Comparison of ENCODE assay signal across 9 cellular contexts in the genomic region with DNA sequence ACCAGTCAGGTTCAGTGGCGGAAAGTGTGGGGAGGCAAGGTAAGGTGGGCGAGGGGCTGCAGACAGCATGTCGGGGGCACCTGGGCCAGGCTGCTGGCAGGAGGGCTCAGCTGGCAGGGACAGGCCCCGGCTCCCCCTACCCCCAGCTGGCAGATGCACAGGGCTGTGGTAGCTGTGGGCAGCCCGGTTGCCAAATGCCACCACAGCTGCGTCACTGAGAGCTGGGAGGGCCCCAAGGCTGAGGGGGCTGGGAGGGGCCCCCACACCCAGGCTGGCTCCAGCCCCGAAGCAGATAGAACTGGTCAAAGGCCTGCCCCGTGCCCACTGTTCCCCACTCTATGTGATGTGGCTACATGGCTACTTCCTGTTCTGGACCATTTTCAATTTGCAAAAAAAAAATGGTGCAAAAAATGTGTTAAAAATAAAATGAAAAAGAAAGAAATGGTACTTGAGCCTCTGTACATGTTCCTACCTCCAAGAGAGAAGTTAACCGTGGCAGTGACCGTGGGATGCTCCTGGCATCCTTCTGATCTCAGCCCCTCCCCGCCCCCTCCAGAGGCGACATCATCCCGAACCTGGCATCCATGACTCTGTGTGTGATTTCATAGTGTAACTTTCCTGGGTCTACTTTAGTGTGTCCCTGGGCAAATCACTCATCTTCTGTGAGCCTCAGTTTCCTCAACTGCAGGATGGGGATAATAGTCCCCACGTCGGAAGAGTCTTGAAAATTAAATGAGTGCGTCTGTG.
DNase-seq lines count a peak whose midpoint lies in the region; ATAC-seq and TF ChIP-seq lines count a peak whose summit lies in the region.
"Had no signal": no experiment of that assay in that cellular context is flagged by ENCODE, and none has a peak within 500 bp of the region (broad histone marks: within the 10 kb centered on the region; RNA-seq: fewer than 3 reads in every experiment).

No MANE protein-coding gene starts in this region.

- peaks cover 23% of the 10 kb centered on the region for H3K27me3 Mint-ChIP-seq in CD4-positive, alpha-beta T cell
- peaks cover 0 to 11% of the 10 kb centered on the region in 2 donors for H3K27me3 Mint-ChIP-seq in effector memory CD8-positive, alpha-beta T cell

- peak; percentile 48 for ATAC-seq in CD4-positive, alpha-beta T cell (ENCODE audit: poor library complexity)
- ATAC-seq in effector memory CD8-positive, alpha-beta T cell (replicated peaks), result peak; percentile 93
- no peak for ATAC-seq in gastrocnemius medialis

- no peak overlapping the region for H3K4me3 Mint-ChIP-seq in CD4-positive, alpha-beta T cell
- peak overlapping the region; percentile 21 to 37 for H3K4me3 Mint-ChIP-seq in effector memory CD8-positive, alpha-beta T cell

- peaks cover 17% of the 10 kb centered on the region for H3K27me3 ChIP-seq in CD4-positive, alpha-beta T cell (ENCODE audit: control insufficient read depth, insufficient read depth, low read length)
- no peaks in the 10 kb centered on the region for H3K27me3 ChIP-seq in gastrocnemius medialis

- H3K4me3 ChIP-seq in gastrocnemius medialis, result no peak overlapping the region

- no peaks in the 10 kb centered on the region for H3K36me3 ChIP-seq in gastrocnemius medialis

- peaks cover 8 to 20% of the 10 kb centered on the region in 2 donors for H3K4me1 ChIP-seq in gastrocnemius medialis

- in situ Hi-C loops in gastrocnemius medialis (cut with MboI; ENCODE audit: low sequenced_read_pairs in 4 of 4), result no loop called here

- DNase-seq in CD4-positive, alpha-beta T cell, result peak in 2 of 10 experiments; percentile 2 to 5
- peak; percentile 16 for DNase-seq in RPMI8226
- DNase-seq in effector memory CD8-positive, alpha-beta T cell, result peak; percentile 51 to 57 (median 56)
- no peak for DNase-seq in gastrocnemius medialis
- DNase-seq in NCI-H146 treated with DMSO at 0.1 percent for 48 hours (lab: John Stamatoyannopoulos, UW; ENCODE audit: unreplicated experiment), result no peak
- DNase-seq in NCI-H1417 (lab: John Stamatoyannopoulos, UW), result no peak
- DNase-seq in HuH-7 (ENCODE audit: low spot score), result no peak
- DNase-seq in Kasumi-1 (lab: John Stamatoyannopoulos, UW), result no peak
- DNase-seq: T-helper 9 cell had no signal

- no peak for TF ChIP-seq CTCF in CD4-positive, alpha-beta T cell (IDR thresholded peaks at IDR 0.05)
- no peak for TF ChIP-seq CTCF in gastrocnemius medialis (IDR thresholded peaks at IDR 0.05 in 4 of 5, conservative IDR thresholded peaks at IDR 0.05 in 1 of 5)

- H3K36me3 Mint-ChIP-seq in CD4-positive, alpha-beta T cell (ENCODE audit: low read depth), result no peaks in the 10 kb centered on the region
- H3K36me3 Mint-ChIP-seq in effector memory CD8-positive, alpha-beta T cell (ENCODE audit: insufficient read depth), result peaks cover 4% of the 10 kb centered on the region

- H3K9me3 ChIP-seq in CD4-positive, alpha-beta T cell (ENCODE audit: control insufficient read depth, low read length), result peaks cover 4% of the 10 kb centered on the region
- H3K9me3 ChIP-seq in gastrocnemius medialis, result no peaks in the 10 kb centered on the region

- POLR2A ChIA-PET in CD4-positive, alpha-beta T cell (lab: Charles Lee), result no interaction called here

- no peaks in the 10 kb centered on the region for H3K4me1 Mint-ChIP-seq in CD4-positive, alpha-beta T cell (ENCODE audit: low read depth)
- H3K4me1 Mint-ChIP-seq in effector memory CD8-positive, alpha-beta T cell (ENCODE audit: low read depth in 2 of 2), result peaks cover 11% of the 10 kb centered on the region in 2 donors

- intact Hi-C loops in CD4-positive, alpha-beta T cell (cut with DNase I, micrococcal nuclease), result no loop called here
- intact Hi-C loops in gastrocnemius medialis (cut with DNase I; ENCODE audit: low total_unique reads), result no loop called here

- H3K27ac ChIP-seq in CD4-positive, alpha-beta T cell (ENCODE audit: low read depth, low read length), result no peak overlapping the region
- H3K27ac ChIP-seq in gastrocnemius medialis, result peak overlapping the region in 3 of 4 donors; percentile 32 to 79 (median 71)

- H3K9me3 Mint-ChIP-seq in CD4-positive, alpha-beta T cell, result no peaks in the 10 kb centered on the region
- H3K9me3 Mint-ChIP-seq in effector memory CD8-positive, alpha-beta T cell, result no peaks in the 10 kb centered on the region

- CTCF ChIA-PET in CD4-positive, alpha-beta T cell (lab: Charles Lee), result no interaction called here

- H3K27ac Mint-ChIP-seq in CD4-positive, alpha-beta T cell, result no peak overlapping the region
- peak overlapping the region; percentile 21 to 59 for H3K27ac Mint-ChIP-seq in effector memory CD8-positive, alpha-beta T cell

- no peak for TF ChIP-seq POLR2A in gastrocnemius medialis (IDR thresholded peaks at IDR 0.05)

Comparison
In these comparisons a context has a peak if more than half of its experiments do, and no peak if none do; other contexts are left out.
1. ATAC-seq: peak in CD4-positive, alpha-beta T cell (single experiment) and effector memory CD8-positive, alpha-beta T cell (single experiment); none in gastrocnemius medialis (0 of 2).
2. DNase-seq: peak in RPMI8226 (single experiment) and effector memory CD8-positive, alpha-beta T cell (3 of 3); none in gastrocnemius medialis (0 of 2), NCI-H146 treated with DMSO at 0.1 percent for 48 hours (single experiment), NCI-H1417 (0 of 3), HuH-7 (single experiment) and Kasumi-1 (0 of 2).